In genomic region chr11:19351426-19351825, GRCh38 we compare ENCODE assay signal across 29 cellular contexts.
"Had no signal": no experiment of that assay in that cellular context is flagged by ENCODE, and none has a peak within 500 bp of the region (broad histone marks: within the 10 kb centered on the region; RNA-seq: fewer than 3 reads in every experiment).

No MANE protein-coding gene starts in this region.

- DNase-seq: hypothalamus; immature natural killer cell; kidney; left colon; left lung; lower lobe of right lung; mammary epithelial cell; mesenchymal stem cell; naive B cell; natural killer cell; nephron progenitor cell; ovary; retina; right cardiac atrium; stimulated activated CD4-positive, alpha-beta T cell treated with anti-CD3 and anti-CD28 coated beads, Interleukin-1b, Interleukin-23, amount 100 ng/mL, for 48 hours; stimulated activated CD4-positive, alpha-beta T cell treated with anti-CD3 and anti-CD28 coated beads, Interleukin-2, amount 100 ng/mL, for 48 hours; stimulated activated CD4-positive, alpha-beta T cell treated with anti-CD3 and anti-CD28 coated beads, Interleukin-4, amount 100 ng/mL, for 4 hours; stimulated activated CD8-positive, alpha-beta memory T cell treated with anti-CD3 and anti-CD28 coated beads, Interleukin-4, amount 100 ng/mL, for 48 hours; stimulated activated naive CD4-positive, alpha-beta T cell treated with Interleukin-2 at 50 U/mL for 16 hours; stimulated activated naive CD8-positive, alpha-beta T cell treated with anti-CD3 and anti-CD28 coated beads, Interleukin-15, amount 100 ng/mL, for 72 hours; substantia nigra; testis; thyroid gland; transverse colon; upper lobe of left lung had no signal

- H3K4me1 ChIP-seq: prostate gland had no signal

- H3K27me3 ChIP-seq: ovary, testis, thyroid gland had no signal

- H3K9me3 ChIP-seq: left lung, lower lobe of right lung, ovary, prostate gland, testis, thyroid gland, transverse colon, upper lobe of left lung had no signal

- H3K4me1 Mint-ChIP-seq: immature natural killer cell; naive B cell; natural killer cell; stimulated activated naive CD8-positive, alpha-beta T cell treated with anti-CD3 and anti-CD28 coated beads, Interleukin-15, amount 100 ng/mL, for 72 hours had no signal

- H3K4me2 ChIP-seq: smooth muscle cell had no signal

- H3K4me3 Mint-ChIP-seq: immature natural killer cell; naive B cell; natural killer cell; nephron progenitor cell; stimulated activated memory B cell treated with anti-CD40 and anti-IgM and Interleukin-4, amounts not matched to agents 10 μg/mL and 1 μg/mL and 100 μg/mL, for 72 hours; stimulated activated naive CD8-positive, alpha-beta T cell treated with anti-CD3 and anti-CD28 coated beads, Interleukin-15, amount 100 ng/mL, for 72 hours had no signal

- FAIRE-seq: islet of Langerhans, kidney had no signal

- H3K4me3 ChIP-seq: left lung, lower lobe of right lung, ovary, prostate gland, smooth muscle cell, testis, thyroid gland, transverse colon, upper lobe of left lung had no signal

- H3K36me3 Mint-ChIP-seq: immature natural killer cell; naive B cell; natural killer cell; stimulated activated memory B cell treated with anti-CD40 and anti-IgM and Interleukin-4, amounts not matched to agents 10 μg/mL and 1 μg/mL and 100 μg/mL, for 72 hours had no signal

- H3K27ac ChIP-seq: left lung, lower lobe of right lung, ovary, prostate gland, testis, transverse colon, upper lobe of left lung had no signal

- H3K9me3 Mint-ChIP-seq: natural killer cell; nephron progenitor cell; stimulated activated memory B cell treated with anti-CD40 and anti-IgM and Interleukin-4, amounts not matched to agents 10 μg/mL and 1 μg/mL and 100 μg/mL, for 72 hours; stimulated activated naive CD8-positive, alpha-beta T cell treated with anti-CD3 and anti-CD28 coated beads, Interleukin-15, amount 100 ng/mL, for 72 hours had no signal

- H3K36me3 ChIP-seq: left lung, lower lobe of right lung, ovary, prostate gland, thyroid gland, transverse colon, upper lobe of left lung had no signal

- H3K27ac Mint-ChIP-seq: immature natural killer cell; natural killer cell; nephron progenitor cell; stimulated activated memory B cell treated with anti-CD40 and anti-IgM and Interleukin-4, amounts not matched to agents 10 μg/mL and 1 μg/mL and 100 μg/mL, for 72 hours; stimulated activated naive CD8-positive, alpha-beta T cell treated with anti-CD3 and anti-CD28 coated beads, Interleukin-15, amount 100 ng/mL, for 72 hours had no signal
